In genomic region chr17:44219126-44219635, GRCh38 we compare ENCODE assay signal across 8 cellular contexts. TPM values are rescaled to one million over a fixed set of nuclear protein-coding genes. Genes with fewer than 3 reads are reported as not detected.
DNase-seq lines count a peak whose midpoint lies in the region; ATAC-seq and TF ChIP-seq lines count a peak whose summit lies in the region.

No MANE protein-coding gene starts in this region.

- CTCF ChIA-PET in Calu3 (lab: Charles Lee) = interaction anchor here (0.5 to 1.2 kb wide), 4 partner anchors 13 to 470 kb away, joined by 3 to 8 read pairs (median 4); no protein-coding TSS in a partner anchor

- H3K27me3 Mint-ChIP-seq in Calu3 (ENCODE audit: unreplicated experiment) = no peaks in the 10 kb centered on the region

- peaks cover 37% of the 10 kb centered on the region for H3K4me1 Mint-ChIP-seq in Calu3 (ENCODE audit: low read depth, unreplicated experiment)

- intact Hi-C loops in Calu3 (cut with micrococcal nuclease; ENCODE audit: unreplicated experiment) = no loop called here
- intact Hi-C loops in adrenal gland (cut with DNase I) = loop anchor here (2.0 kb wide), 2 partner anchors 106 to 108 kb away; partner anchors contain the start of gene SLC25A39 (in 1 of the 2)
- intact Hi-C loops in gastrocnemius medialis (cut with DNase I; ENCODE audit: low total_unique reads) = no loop called here

- H3K4me3 ChIP-seq in adrenal gland = peak overlapping the region in 2 of 4 donors; percentile 58 to 81
- H3K4me3 ChIP-seq in iPS DF 6.9 (ENCODE audit: low read length) = peak overlapping the region; percentile 78
- H3K4me3 ChIP-seq in gastrocnemius medialis = peak overlapping the region; percentile 52 to 93 (median 82)

- no peaks in the 10 kb centered on the region for H3K9me3 ChIP-seq in adrenal gland (replicated peaks in 1 of 3)
- no peaks in the 10 kb centered on the region for H3K9me3 ChIP-seq in iPS DF 6.9 (ENCODE audit: control insufficient read depth, insufficient read depth, low read length)
- no peaks in the 10 kb centered on the region for H3K9me3 ChIP-seq in gastrocnemius medialis

- 0 to 2% (median 1%) methylated on average over 16 to 79 of the region's 79 CpGs for WGBS in adrenal gland, 4 donors
- WGBS in iPS DF 6.9 (ENCODE audit: insufficient coverage, insufficient read length) = no CpG with 5 or more reads among the region's 79 CpGs

- no peaks in the 10 kb centered on the region for H3K27me3 ChIP-seq in adrenal gland
- H3K27me3 ChIP-seq in iPS DF 6.9 (ENCODE audit: control insufficient read depth, insufficient read depth, low read length) = no peaks in the 10 kb centered on the region
- H3K27me3 ChIP-seq in gastrocnemius medialis = no peaks in the 10 kb centered on the region

- ATAC-seq in GM19397 (IDR thresholded peaks at IDR 0.05; ENCODE audit: unreplicated experiment) = peak; percentile 39
- peak; percentile 46 to 47 for ATAC-seq in gastrocnemius medialis
- no peak for ATAC-seq in HG02884 (IDR thresholded peaks at IDR 0.05; ENCODE audit: unreplicated experiment)

- peak; percentile 77 for TF ChIP-seq CTCF in Calu3 (IDR thresholded peaks at IDR 0.05; ENCODE audit: unreplicated experiment)
- peak in 4 of 6 experiments; percentile 15 to 82 (median 58) for TF ChIP-seq CTCF in adrenal gland (IDR thresholded peaks at IDR 0.05)
- TF ChIP-seq CTCF in gastrocnemius medialis (IDR thresholded peaks at IDR 0.05 in 4 of 5, conservative IDR thresholded peaks at IDR 0.05 in 1 of 5) = peak; percentile 47 to 92 (median 88)

- no peak overlapping the region for H3K27ac Mint-ChIP-seq in Calu3 (ENCODE audit: unreplicated experiment)

- no peaks in the 10 kb centered on the region for H3K9me3 Mint-ChIP-seq in Calu3 (ENCODE audit: low read depth, unreplicated experiment)

- peaks cover 20 to 39% of the 10 kb centered on the region in 2 donors for H3K4me1 ChIP-seq in adrenal gland (replicated peaks in 1 of 2)
- H3K4me1 ChIP-seq in iPS DF 6.9 (ENCODE audit: control insufficient read depth, insufficient read depth, low read length) = peaks cover 7% of the 10 kb centered on the region
- peaks cover 43 to 55% of the 10 kb centered on the region in 2 donors for H3K4me1 ChIP-seq in gastrocnemius medialis

- peak overlapping the region; percentile 86 for H3K4me3 Mint-ChIP-seq in Calu3 (ENCODE audit: low read depth, unreplicated experiment)

- peaks cover 80% of the 10 kb centered on the region for H3K36me3 Mint-ChIP-seq in Calu3 (ENCODE audit: insufficient read depth, unreplicated experiment)

- peaks cover 0 to 23% of the 10 kb centered on the region in 2 donors for H3K36me3 ChIP-seq in adrenal gland (replicated peaks in 1 of 2)
- H3K36me3 ChIP-seq in iPS DF 6.9 (ENCODE audit: control insufficient read depth, insufficient read depth, low read length) = peaks cover 18% of the 10 kb centered on the region
- H3K36me3 ChIP-seq in gastrocnemius medialis = peaks cover 0 to 23% of the 10 kb centered on the region in 2 donors

- in situ Hi-C loops in gastrocnemius medialis (cut with MboI; ENCODE audit: low sequenced_read_pairs in 4 of 4) = loop anchor here in 3 of 4 donors (25.0 kb wide), 1 partner anchor 293 kb away; the partner anchor contains the start of gene GPATCH8 (in 3 of the 3)

- H3K27ac ChIP-seq in adrenal gland (peak overlapping the region; percentile 82 to 100 (median 99)), iPS DF 6.9 (ENCODE audit: low read length) (no peak overlapping the region), gastrocnemius medialis (peak overlapping the region; percentile 95 to 100 (median 98))

- peak; percentile 90 for DNase-seq in Calu3
- peak; percentile 67 for DNase-seq in HK-2 (ENCODE audit: unreplicated experiment)
- peak; percentile 51 for DNase-seq in SKM-1 treated with dmso at 0.1 percent for 144 hours (lab: John Stamatoyannopoulos, UW; ENCODE audit: unreplicated experiment)
- DNase-seq in adrenal gland = peak in 6 of 7 donors; percentile 57 to 75 (median 70)
- no peak for DNase-seq in iPS DF 6.9 (ENCODE audit: low read depth, low spot score)
- peak; percentile 41 to 62 for DNase-seq in gastrocnemius medialis

- no TSS peak for BruUV-seq in Calu3 (replicated peaks; lab: Mats Ljungman, UMichigan)

- TF ChIP-seq POLR2A in adrenal gland (IDR thresholded peaks at IDR 0.05) (peak in 1 of 2 donors; percentile 79), gastrocnemius medialis (IDR thresholded peaks at IDR 0.05) (peak; percentile 56 to 74)

RNA-seq across cellular contexts. Expression of gene UBTF, which starts 0.3 kb away (rescaled TPM):
- total RNA-seq in Calu3 (2022) (92.1 and 94.2 TPM in 2 replicates), adrenal gland (10 to 100 TPM; 51.7 to 92.6 (median 66.6) TPM), gastrocnemius medialis (10 to 100 TPM; 36.2 to 64.3 (median 46.0) TPM)
- polyA plus RNA-seq in adrenal gland = 10 to 100 TPM; 37.1 to 80.6 (median 51.3) TPM

RNA-seq across cellular contexts. Expression of gene ATXN7L3, which starts 19.5 kb away (rescaled TPM):
- 93.1 and 112 TPM in 2 replicates for total RNA-seq in Calu3 (2022)
- total RNA-seq in adrenal gland = 10 to 100 TPM; 21.3 to 61.4 (median 49.7) TPM
- polyA plus RNA-seq in adrenal gland = 10 to 100 TPM; 19.6 to 81.4 (median 47.1) TPM
- 10 to 100 TPM; 39.3 to 46.0 (median 40.6) TPM for total RNA-seq in gastrocnemius medialis

RNA-seq across cellular contexts. Expression of gene TMUB2, which starts 32.4 kb away (rescaled TPM):
- total RNA-seq in Calu3 (2022) (56.0 and 58.8 TPM in 2 replicates), adrenal gland (10 to 100 TPM; 21.8 to 48.6 (median 40.3) TPM), gastrocnemius medialis (10 to 100 TPM; 25.6 to 34.7 (median 27.4) TPM)
- 10 to 100 TPM; 22.8 to 89.3 (median 79.1) TPM for polyA plus RNA-seq in adrenal gland

RNA-seq across cellular contexts. Expression of gene ASB16, which starts 48.7 kb away (rescaled TPM):
- total RNA-seq in Calu3 (2022) (0.19 TPM in 1 of 2 replicates, not detected in the other), adrenal gland (under 1 TPM in 6 of 8 donors, not detected in 2; 0.22 to 0.83 (median 0.45) TPM), gastrocnemius medialis (100 to 1,000 TPM in 1 of 4 donors, 10 to 100 TPM in 3; 13.2 to 134 (median 34.2) TPM)
- under 1 TPM; 0.13 to 0.48 (median 0.16) TPM for polyA plus RNA-seq in adrenal gland

RNA-seq across cellular contexts. Expression of gene SLC4A1, which starts 48.8 kb away (rescaled TPM):
- total RNA-seq in Calu3 (2022) = not detected in 2 replicates
- 1 to 10 TPM in 1 of 8 donors, under 1 TPM in 2, not detected in 5; 0.15 to 1.2 (median 0.18) TPM for total RNA-seq in adrenal gland
- under 1 TPM in 2 of 3 donors, not detected in 1; 0.13 to 0.16 TPM for polyA plus RNA-seq in adrenal gland
- under 1 TPM in 2 of 4 donors, not detected in 2; 0.11 to 0.20 TPM for total RNA-seq in gastrocnemius medialis

Comparison
In these comparisons a context has a peak if more than half of its experiments do, and no peak if none do; other contexts are left out.
1. intact Hi-C loops: an anchor here in adrenal gland (2.0 kb wide); none called in Calu3 and gastrocnemius medialis.